Comparison of ENCODE assay signal across 8 cellular contexts in the genomic region with DNA sequence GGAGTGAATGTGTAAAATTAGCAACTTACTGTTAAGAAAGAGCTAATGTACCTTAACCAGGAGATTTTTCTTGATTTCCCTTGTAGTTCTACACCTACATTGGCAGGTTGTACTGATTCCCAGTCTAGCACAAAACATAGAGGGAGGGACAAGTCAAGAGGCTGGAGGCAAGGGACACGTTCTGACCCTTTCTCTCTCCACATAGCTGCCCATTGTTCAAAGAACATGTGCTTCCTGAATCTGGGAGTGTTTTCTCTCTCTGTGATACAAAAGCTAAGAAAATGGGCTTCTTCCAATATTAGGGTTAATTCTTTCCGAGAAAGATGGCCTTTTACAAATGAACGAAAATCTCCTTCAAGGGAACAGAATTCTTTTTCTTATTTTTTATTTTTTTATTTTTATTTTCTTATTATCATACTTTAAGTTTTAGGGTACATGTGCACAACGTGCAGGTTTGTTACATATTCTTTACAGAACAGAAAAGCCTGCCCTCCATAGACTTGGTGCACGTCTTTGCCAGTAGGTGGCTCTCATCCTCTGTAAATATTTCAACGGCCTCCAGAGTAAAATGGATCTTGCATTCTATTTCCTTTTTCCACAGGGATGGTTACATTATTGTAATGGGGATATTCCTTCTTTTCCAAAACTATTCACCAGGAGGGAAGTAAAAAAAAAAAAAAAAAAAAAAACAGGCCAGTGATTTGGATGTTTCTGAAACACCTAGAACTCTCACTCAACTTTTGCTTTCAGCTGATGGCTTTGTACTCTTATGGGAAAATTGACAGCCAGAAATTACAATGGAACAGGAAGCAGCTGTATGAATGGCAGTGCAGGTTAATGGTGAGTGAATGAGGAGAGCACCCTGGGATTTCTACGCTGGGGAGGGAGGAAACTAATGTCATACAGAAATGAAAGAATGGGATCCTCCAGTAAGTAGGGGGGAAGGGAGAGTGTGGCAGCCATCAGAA. TPM values are rescaled to one million over a fixed set of nuclear protein-coding genes. Genes with fewer than 3 reads are reported as not detected.
DNase-seq lines count a peak whose midpoint lies in the region; ATAC-seq, FAIRE-seq and TF ChIP-seq lines count a peak whose summit lies in the region.

No MANE protein-coding gene starts in this region.

- peaks cover 5% of the 10 kb centered on the region for H3K27me3 ChIP-seq in AG04450 (ENCODE audit: control insufficient read depth, insufficient read depth, low read length)
- H3K27me3 ChIP-seq in adrenal gland, result no peaks in the 10 kb centered on the region
- H3K27me3 ChIP-seq in right cardiac atrium (ENCODE audit: control insufficient read depth, insufficient read depth), result no peaks in the 10 kb centered on the region
- H3K27me3 ChIP-seq in small intestine (ENCODE audit: control insufficient read depth in 2 of 2, insufficient read depth in 2 of 2, low read length in 2 of 2), result no peaks in the 10 kb centered on the region

- H3K27ac ChIP-seq in AG04450 (ENCODE audit: low read depth, low read length) (no peak overlapping the region), adrenal gland (no peak overlapping the region), right cardiac atrium (ENCODE audit: low read length) (no peak overlapping the region), small intestine (ENCODE audit: low read depth in 1 of 2, low read length in 1 of 2) (no peak overlapping the region)

- 17 to 20% (median 19%) methylated on average over 7 of the region's 7 CpGs for WGBS in adrenal gland, 4 donors
- WGBS in right cardiac atrium, result 17% methylated on average over 7 of the region's 7 CpGs
- 17 to 23% (median 19%) methylated on average over 7 of the region's 7 CpGs for WGBS in small intestine, 3 donors

- no peak for TF ChIP-seq POLR2A in adrenal gland (IDR thresholded peaks at IDR 0.05)

- H3K4me3 ChIP-seq in AG04450 (ENCODE audit: low read depth, low read length) (no peak overlapping the region), GM12865 (ENCODE audit: low read depth, low read length) (no peak overlapping the region), adrenal gland (no peak overlapping the region), right cardiac atrium (ENCODE audit: low read length) (no peak overlapping the region), small intestine (ENCODE audit: low read depth in 1 of 2, low read length in 2 of 2) (no peak overlapping the region)

- CTCF ChIA-PET in AG04450 (lab: Charles Lee), result interaction anchor here (0.5 to 5.0 kb wide), 54 partner anchors 8 to 1504 kb away, joined by 3 to 34 read pairs (median 4); partner anchors contain the start of gene KLHL9

- H3K4me1 ChIP-seq in adrenal gland (replicated peaks in 1 of 2) (peaks cover 0 to 7% of the 10 kb centered on the region in 2 donors), right cardiac atrium (ENCODE audit: control insufficient read depth, insufficient read depth, low read length) (peaks cover 1% of the 10 kb centered on the region), small intestine (ENCODE audit: control insufficient read depth in 2 of 2, insufficient read depth in 1 of 2, low read depth in 1 of 2, low read length in 1 of 2) (no peaks in the 10 kb centered on the region)

- ATAC-seq in HG02938 (IDR thresholded peaks at IDR 0.05; ENCODE audit: unreplicated experiment) (peak; percentile 84), right cardiac atrium (peak; percentile 74 to 76)

- FAIRE-seq in small intestine (lab: Jason Lieb, UNC), result no peak

- DNase-seq in AG04450 (ENCODE audit: low read depth, low spot score) (no peak), GM12865 (ENCODE audit: low read depth) (peak; percentile 57), NCI-H2227 treated with DMSO at 0.1 percent for 48 hours (lab: John Stamatoyannopoulos, UW) (peak; percentile 25), adrenal gland (peak; percentile 24 to 69 (median 39)), right cardiac atrium (peak in 2 of 3 donors; percentile 11 to 54), small intestine (peak; percentile 63), GF-D8 (lab: John Stamatoyannopoulos, UW) (no peak)

- peaks cover 0 to 3% of the 10 kb centered on the region in 2 donors for H3K36me3 ChIP-seq in adrenal gland (replicated peaks in 1 of 2)
- H3K36me3 ChIP-seq in small intestine (ENCODE audit: control insufficient read depth in 2 of 2, insufficient read depth in 2 of 2, low read length in 2 of 2), result no peaks in the 10 kb centered on the region

- H3K9me3 ChIP-seq in AG04450 (ENCODE audit: control insufficient read depth, insufficient read depth, low read length) (no peaks in the 10 kb centered on the region), adrenal gland (replicated peaks in 1 of 3) (no peaks in the 10 kb centered on the region), right cardiac atrium (ENCODE audit: control insufficient read depth, low read length) (no peaks in the 10 kb centered on the region), small intestine (ENCODE audit: control insufficient read depth, low read depth) (no peaks in the 10 kb centered on the region)

- intact Hi-C loops in adrenal gland (cut with DNase I), result no loop called here
- intact Hi-C loops in right cardiac atrium (cut with DNase I), result loop anchor here in 1 of 4 donors (10.0 kb wide), 1 partner anchor 467 kb away; no protein-coding TSS in a partner anchor

- POLR2A ChIA-PET in AG04450 (lab: Yijun Ruan, JAX), result no interaction called here

- TF ChIP-seq CTCF in AG04450 (IDR thresholded peaks at IDR 0.05; ENCODE audit: low read depth, low read length) (peak; percentile 75), GM12865 (IDR thresholded peaks at IDR 0.05; ENCODE audit: insufficient read depth, low read depth, low read length, missing control alignments) (peak; percentile 71), adrenal gland (IDR thresholded peaks at IDR 0.05) (peak; percentile 43 to 71 (median 61))

RNA-seq across cellular contexts. Expression of gene IFNA5, which starts 13.1 kb away (rescaled TPM):
- polyA plus RNA-seq in AG04450 (2011; rRNA removed) (not detected in 2 replicates), adrenal gland (not detected), right cardiac atrium (not detected), small intestine (not detected)
- polyA minus RNA-seq in AG04450 (2011; rRNA and poly(A)+ RNA removed), result not detected in 2 replicates
- total RNA-seq in adrenal gland (not detected), right cardiac atrium (not detected)

RNA-seq across cellular contexts. Expression of gene KLHL9, which starts 17.0 kb away (rescaled TPM):
- polyA plus RNA-seq in AG04450 (2011; rRNA removed) (32.4 and 42.2 TPM in 2 replicates), adrenal gland (10 to 100 TPM in 1 of 3 donors, 1 to 10 TPM in 2; 6.7 to 20.3 (median 7.4) TPM), right cardiac atrium (6.1 TPM), small intestine (1 to 10 TPM; 4.6 to 9.4 (median 5.6) TPM)
- 37.1 and 54.5 TPM in 2 replicates for polyA minus RNA-seq in AG04450 (2011; rRNA and poly(A)+ RNA removed)
- total RNA-seq in adrenal gland (10 to 100 TPM; 16.6 to 23.8 (median 21.5) TPM), right cardiac atrium (10 to 100 TPM; 13.0 to 14.6 (median 13.3) TPM)

RNA-seq across cellular contexts. Expression of gene IFNA6, which starts 32.4 kb away (rescaled TPM):
- not detected in 2 replicates for polyA plus RNA-seq in AG04450 (2011; rRNA removed)
- not detected in 2 replicates for polyA minus RNA-seq in AG04450 (2011; rRNA and poly(A)+ RNA removed)
- not detected for total RNA-seq in adrenal gland
- polyA plus RNA-seq in adrenal gland, result not detected
- total RNA-seq in right cardiac atrium, result not detected
- polyA plus RNA-seq in right cardiac atrium, result not detected
- not detected for polyA plus RNA-seq in small intestine

RNA-seq across cellular contexts. Expression of gene IFNA13, which starts 49.6 kb away (rescaled TPM):
- polyA plus RNA-seq in AG04450 (2011; rRNA removed), result not detected in 2 replicates
- polyA minus RNA-seq in AG04450 (2011; rRNA and poly(A)+ RNA removed), result not detected in 2 replicates
- not detected for total RNA-seq in adrenal gland
- not detected for polyA plus RNA-seq in adrenal gland
- total RNA-seq in right cardiac atrium, result not detected
- polyA plus RNA-seq in right cardiac atrium, result not detected
- not detected for polyA plus RNA-seq in small intestine

Comparison
In these comparisons a context has a peak if more than half of its experiments do, and no peak if none do; other contexts are left out.
1. DNase-seq: peak in GM12865 (single experiment), NCI-H2227 treated with DMSO at 0.1 percent for 48 hours (single experiment), adrenal gland (7 of 7), right cardiac atrium (2 of 3) and small intestine (single experiment); none in AG04450 (single experiment) and GF-D8 (single experiment).
2. Peak in every context shown above with its lines, with median percentiles within 50 percentile points of each other: CTCF ChIP-seq.